12 cellular contexts compared by ENCODE assay signal in genomic region chr9:133506653-133507038, GRCh38. TPM values are rescaled to one million over a fixed set of nuclear protein-coding genes. Genes with fewer than 3 reads are reported as not detected.
A peak's percentile ranks its signal among the peaks of the same experiment; 100 is the strongest.
DNase-seq lines count a peak whose midpoint lies in the region; TF ChIP-seq lines count a peak whose summit lies in the region.
"Had no signal": no experiment of that assay in that cellular context is flagged by ENCODE, and none has a peak within 500 bp of the region (broad histone marks: within the 10 kb centered on the region; RNA-seq: fewer than 3 reads in every experiment).

No MANE protein-coding gene starts in this region.

- H3K4me3 ChIP-seq in PC-9: no peak overlapping the region
- H3K4me3 ChIP-seq in fibroblast of pulmonary artery (replicated peaks; ENCODE audit: low read depth, low read length): no peak overlapping the region
- H3K4me3 ChIP-seq in sigmoid colon: no peak overlapping the region
- no peak overlapping the region for H3K4me3 ChIP-seq in A673 (ENCODE audit: low read depth, low read length, poor library complexity, severe bottlenecking)

- no peak overlapping the region for H3K4me3 Mint-ChIP-seq in activated T-cell treated with anti-CD3 and anti-CD28 coated beads, Interleukin-2, amount 50 U/mL, for 24 hours
- H3K4me3 Mint-ChIP-seq: activated naive CD4-positive, alpha-beta T cell treated with anti-CD3 and anti-CD28 coated beads, Interleukin-2, amount 50 U/mL, for 24 hours had no signal

- no peaks in the 10 kb centered on the region for H3K36me3 Mint-ChIP-seq in activated T-cell treated with anti-CD3 and anti-CD28 coated beads, Interleukin-2, amount 50 U/mL, for 24 hours (ENCODE audit: low read depth)

- no peak for TF ChIP-seq POLR2A in sigmoid colon (IDR thresholded peaks at IDR 0.05)

- H3F3A ChIP-seq in PC-9 (ENCODE audit: insufficient read depth, low read depth): peaks cover 5% of the 10 kb centered on the region; the same call in 1 of the 2 replicates

- TF ChIP-seq EP300 in sigmoid colon (IDR thresholded peaks at IDR 0.05): no peak

- POLR2A ChIA-PET in PC-9 (lab: Charles Lee; ENCODE audit: unreplicated experiment) (interaction anchor here (0.6 to 0.8 kb wide), 3 partner anchors 47 to 476 kb away, joined by 3 to 6 read pairs (median 5); partner anchors contain the start of genes CACFD1 and GTF3C5), A673 (lab: Charles Lee; ENCODE audit: low non-redundant PET) (no interaction called here)

- no peaks in the 10 kb centered on the region for H3K36me3 ChIP-seq in PC-9 (ENCODE audit: low read depth)
- no peaks in the 10 kb centered on the region for H3K36me3 ChIP-seq in sigmoid colon
- no peaks in the 10 kb centered on the region for H3K36me3 ChIP-seq in A673 (ENCODE audit: insufficient read depth, low read length, poor library complexity, severe bottlenecking)

- BruUV-seq in PC-9 (replicated peaks; lab: Mats Ljungman, UMichigan) (no TSS peak), A673 (replicated peaks; lab: Mats Ljungman, UMichigan) (no TSS peak)

- H3K27me3 Mint-ChIP-seq in activated T-cell treated with anti-CD3 and anti-CD28 coated beads, Interleukin-2, amount 50 U/mL, for 24 hours: no peaks in the 10 kb centered on the region
- H3K27me3 Mint-ChIP-seq: activated naive CD4-positive, alpha-beta T cell treated with anti-CD3 and anti-CD28 coated beads, Interleukin-2, amount 50 U/mL, for 24 hours had no signal

- H3K4me1 ChIP-seq in PC-9 (replicated peaks; ENCODE audit: insufficient read depth) (peaks cover 22% of the 10 kb centered on the region), sigmoid colon (peaks cover 0 to 13% (median 10%) of the 10 kb centered on the region in 4 donors), A673 (ENCODE audit: insufficient read depth, low read length, poor library complexity, severe bottlenecking) (peaks cover 11% of the 10 kb centered on the region)

- peak; percentile 97 for DNase-seq in ELR (ENCODE audit: low read depth)
- peak; percentile 85 to 89 for DNase-seq in PC-9
- peak; percentile 73 for DNase-seq in fibroblast of pulmonary artery (ENCODE audit: low read depth)
- peak; percentile 94 for DNase-seq in posterior vena cava (ENCODE audit: low spot score)
- DNase-seq in sigmoid colon: no peak
- DNase-seq in stimulated activated CD4-positive, alpha-beta T cell treated with anti-CD3 and anti-CD28 coated beads, Interleukin-4, amount 100 ng/mL, for 1 hour: no peak
- DNase-seq in activated T-cell treated with anti-CD3 and anti-CD28 coated beads, Interleukin-2, amount 50 U/mL, for 24 hours: no peak
- no peak for DNase-seq in A673 (ENCODE audit: low spot score)
- DNase-seq: NCI-H446 treated with DMSO at 0.1 percent for 48 hours had no signal

- no peaks in the 10 kb centered on the region for H4K20me1 ChIP-seq in PC-9 (ENCODE audit: insufficient read depth)

- no peaks in the 10 kb centered on the region for H3K79me2 ChIP-seq in PC-9 (ENCODE audit: low read depth)

- H3K27me3 ChIP-seq in PC-9 (ENCODE audit: insufficient read depth, low read depth) (peaks cover 44% of the 10 kb centered on the region), sigmoid colon (no peaks in the 10 kb centered on the region), A673 (replicated peaks; ENCODE audit: insufficient read depth, low read depth, low read length, poor library complexity) (peaks cover 5% of the 10 kb centered on the region)

- peaks cover 9% of the 10 kb centered on the region for H3K9me3 Mint-ChIP-seq in activated T-cell treated with anti-CD3 and anti-CD28 coated beads, Interleukin-2, amount 50 U/mL, for 24 hours

- H3K4me2 ChIP-seq in PC-9: peak overlapping the region; percentile 40

- TF ChIP-seq CTCF in PC-9 (conservative IDR thresholded peaks at IDR 0.05): no peak
- TF ChIP-seq CTCF in fibroblast of pulmonary artery (IDR thresholded peaks at IDR 0.05; ENCODE audit: low read length, missing control alignments): peak; percentile 11
- no peak for TF ChIP-seq CTCF in sigmoid colon (IDR thresholded peaks at IDR 0.05)
- no peak for TF ChIP-seq CTCF in A673 (conservative IDR thresholded peaks at IDR 0.05; ENCODE audit: low read depth, low read length)

- H3K9me3 ChIP-seq in PC-9 (ENCODE audit: insufficient read depth, low read depth): peaks cover 9% of the 10 kb centered on the region
- H3K9me3 ChIP-seq in sigmoid colon: peaks cover 0 to 8% (median 4%) of the 10 kb centered on the region in 4 donors
- H3K9me3 ChIP-seq in A673 (ENCODE audit: low read depth, low read length, poor library complexity, severe bottlenecking): peaks cover 12% of the 10 kb centered on the region

- H3K9me2 ChIP-seq in PC-9 (ENCODE audit: insufficient read depth): no peaks in the 10 kb centered on the region

- H3K27ac Mint-ChIP-seq in activated T-cell treated with anti-CD3 and anti-CD28 coated beads, Interleukin-2, amount 50 U/mL, for 24 hours: no peak overlapping the region
- H3K27ac Mint-ChIP-seq: activated naive CD4-positive, alpha-beta T cell treated with anti-CD3 and anti-CD28 coated beads, Interleukin-2, amount 50 U/mL, for 24 hours had no signal

- H3K4me1 Mint-ChIP-seq in activated T-cell treated with anti-CD3 and anti-CD28 coated beads, Interleukin-2, amount 50 U/mL, for 24 hours (ENCODE audit: low read depth): peaks cover 18% of the 10 kb centered on the region

- no peak overlapping the region for H3K27ac ChIP-seq in PC-9
- peak overlapping the region in 1 of 4 donors; percentile 42 for H3K27ac ChIP-seq in sigmoid colon
- no peak overlapping the region for H3K27ac ChIP-seq in A673 (ENCODE audit: low read depth, low read length, poor library complexity, severe bottlenecking)

- intact Hi-C loops in PC-9 (cut with micrococcal nuclease; ENCODE audit: unreplicated experiment): loop anchor here (10.0 kb wide), 1 partner anchor 228 kb away; the partner anchor contains the start of gene SARDH
- intact Hi-C loops in posterior vena cava (cut with DNase I): no loop called here
- intact Hi-C loops in sigmoid colon (cut with DNase I): no loop called here
- intact Hi-C loops in A673 (cut with micrococcal nuclease; ENCODE audit: unreplicated experiment): no loop called here

- WGBS in sigmoid colon, 2 donors: 27 to 68% methylated on average over 18 of the region's 18 CpGs

- CTCF ChIA-PET in PC-9 (lab: Charles Lee) (interaction anchor here (0.6 kb wide), 1 partner anchor 399 kb away, joined by 4 read pairs; no protein-coding TSS in a partner anchor), A673 (lab: Charles Lee) (no interaction called here)

- no peak overlapping the region for H2AFZ ChIP-seq in PC-9

RNA-seq across cellular contexts. Expression of gene MYMK, which starts 18.1 kb away (rescaled TPM):
- total RNA-seq in PC-9 (2021) (not detected in 2 replicates), posterior vena cava (not detected), sigmoid colon (not detected), A673 (2021) (not detected in 2 replicates)
- polyA plus RNA-seq in sigmoid colon: not detected
- total RNA-seq: frontal cortex had no signal
- polyA plus RNA-seq: neural cell had no signal

RNA-seq across cellular contexts. Expression of gene SLC2A6, which starts 27.7 kb away (rescaled TPM):
- total RNA-seq in PC-9 (2021): 6.1 and 13.1 TPM in 2 replicates
- 1 to 10 TPM; 3.2 to 4.0 TPM for total RNA-seq in posterior vena cava
- 1 to 10 TPM; 1.4 to 2.7 (median 2.0) TPM for total RNA-seq in sigmoid colon
- 1 to 10 TPM; 1.2 to 8.2 (median 1.8) TPM for polyA plus RNA-seq in sigmoid colon
- total RNA-seq in A673 (2021): 1.8 and 2.7 TPM in 2 replicates

RNA-seq across cellular contexts. Expression of gene ADAMTSL2, which starts 27.9 kb away (rescaled TPM):
- total RNA-seq in PC-9 (2021) (0.39 and 0.50 TPM in 2 replicates), posterior vena cava (10 to 100 TPM in 1 of 2 donors, 1 to 10 TPM in 1; 5.5 to 11.3 TPM), sigmoid colon (1 to 10 TPM in 2 of 4 donors, under 1 TPM in 2; 0.33 to 4.2 (median 0.94) TPM), A673 (2021) (0.06 TPM in 1 of 2 replicates, not detected in the other)
- 1 to 10 TPM in 1 of 3 donors, under 1 TPM in 2; 0.46 to 1.8 (median 0.60) TPM for polyA plus RNA-seq in sigmoid colon

RNA-seq across cellular contexts. Expression of gene CACFD1, which starts 46.9 kb away (rescaled TPM):
- total RNA-seq in PC-9 (2021): 28.7 and 32.7 TPM in 2 replicates
- 10 to 100 TPM; 11.7 to 13.4 TPM for total RNA-seq in posterior vena cava
- total RNA-seq in sigmoid colon: 10 to 100 TPM in 1 of 4 donors, 1 to 10 TPM in 3; 6.7 to 13.4 (median 8.9) TPM
- 10 to 100 TPM; 21.0 to 44.6 (median 29.6) TPM for polyA plus RNA-seq in sigmoid colon
- total RNA-seq in A673 (2021): 7.8 and 10.6 TPM in 2 replicates

Comparison
In these comparisons a context has a peak if more than half of its experiments do, and no peak if none do; other contexts are left out.
1. DNase-seq: peak in ELR (single experiment), PC-9 (2 of 2), fibroblast of pulmonary artery (single experiment) and posterior vena cava (single experiment); none in sigmoid colon (single experiment), stimulated activated CD4-positive, alpha-beta T cell treated with anti-CD3 and anti-CD28 coated beads, Interleukin-4, amount 100 ng/mL, for 1 hour (single experiment), activated T-cell treated with anti-CD3 and anti-CD28 coated beads, Interleukin-2, amount 50 U/mL, for 24 hours (single experiment) and A673 (single experiment).